Comparison of ENCODE assay signal across 19 cellular contexts in genomic region chr10:6230335-6230734, GRCh38.
"Had no signal": no experiment of that assay in that cellular context is flagged by ENCODE, and none has a peak within 500 bp of the region (broad histone marks: within the 10 kb centered on the region; RNA-seq: fewer than 3 reads in every experiment).

No MANE protein-coding gene starts in this region.

- H3K4me3 Mint-ChIP-seq: central memory CD8-positive, alpha-beta T cell; neural crest cell; stimulated activated memory B cell treated with anti-CD40 and anti-IgM and Interleukin-4, amounts not matched to agents 10 μg/mL and 1 μg/mL and 100 μg/mL, for 72 hours; T-cell had no signal

- H3K9me3 ChIP-seq: gastroesophageal sphincter, heart left ventricle, left lung, ovary, psoas muscle, right lobe of liver had no signal

- H3K4me1 ChIP-seq: gastroesophageal sphincter, left lung, psoas muscle, right lobe of liver had no signal

- DNase-seq: activated CD4-positive, alpha-beta T cell treated with anti-CD3 and anti-CD28 coated beads for 1 hour; activated CD4-positive, alpha-beta T cell treated with anti-CD3 and anti-CD28 coated beads, Interleukin-2, amount 50 U/mL, for 4 hours; activated naive CD4-positive, alpha-beta T cell; anterior cingulate cortex; brain microvascular endothelial cell; cortex of kidney; heart left ventricle; left lung; ovary; psoas muscle; small intestine; stimulated activated CD4-positive, alpha-beta T cell treated with anti-CD3 and anti-CD28 coated beads, Interleukin-4, amount 100 ng/mL, for 4 hours; T-cell had no signal

- H3K27ac ChIP-seq: brain microvascular endothelial cell, gastroesophageal sphincter, heart left ventricle, left lung, ovary, psoas muscle, right lobe of liver had no signal

- H3K4me1 Mint-ChIP-seq: central memory CD8-positive, alpha-beta T cell; neural crest cell; stimulated activated memory B cell treated with anti-CD40 and anti-IgM and Interleukin-4, amounts not matched to agents 10 μg/mL and 1 μg/mL and 100 μg/mL, for 72 hours had no signal

- H3K36me3 ChIP-seq: ovary had no signal

- H3K4me3 ChIP-seq: gastroesophageal sphincter, heart left ventricle, left lung, ovary, psoas muscle, right lobe of liver had no signal

- ATAC-seq: esophagus mucosa; gastroesophageal sphincter; heart left ventricle; left lung; right lobe of liver; stimulated activated memory B cell treated with anti-CD40 and anti-IgM and Interleukin-4, amounts not matched to agents 10 μg/mL and 1 μg/mL and 100 μg/mL, for 72 hours had no signal

- H3K27ac Mint-ChIP-seq: stimulated activated memory B cell treated with anti-CD40 and anti-IgM and Interleukin-4, amounts not matched to agents 10 μg/mL and 1 μg/mL and 100 μg/mL, for 72 hours; T-cell had no signal

- H3K9me3 Mint-ChIP-seq: central memory CD8-positive, alpha-beta T cell; neural crest cell; stimulated activated memory B cell treated with anti-CD40 and anti-IgM and Interleukin-4, amounts not matched to agents 10 μg/mL and 1 μg/mL and 100 μg/mL, for 72 hours; T-cell had no signal

- H3K27me3 Mint-ChIP-seq: central memory CD8-positive, alpha-beta T cell; stimulated activated memory B cell treated with anti-CD40 and anti-IgM and Interleukin-4, amounts not matched to agents 10 μg/mL and 1 μg/mL and 100 μg/mL, for 72 hours; T-cell had no signal

- H3K27me3 ChIP-seq: brain microvascular endothelial cell, gastroesophageal sphincter, heart left ventricle, left lung, ovary, right lobe of liver had no signal
